ENCODE assay signal across 13 cellular contexts in the genomic region with DNA sequence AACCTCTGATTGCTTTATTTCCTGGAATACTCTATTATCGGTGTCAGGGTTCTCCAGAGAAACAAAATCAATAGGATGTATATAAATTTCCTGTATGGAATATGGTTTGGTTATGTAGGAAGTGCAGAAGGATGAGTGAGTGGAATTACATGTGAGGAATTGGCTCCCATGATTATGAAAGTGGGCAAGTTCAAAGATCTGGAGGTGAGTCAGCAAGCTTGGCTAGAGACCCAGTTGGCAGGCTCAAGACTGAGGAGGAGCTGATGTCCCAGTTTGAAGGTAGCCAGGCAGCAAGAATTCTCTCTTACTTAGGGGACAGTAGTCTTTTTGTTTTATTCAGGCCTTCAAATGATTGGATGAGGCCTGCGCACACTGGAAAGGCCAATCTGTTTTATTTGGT. TPM values are rescaled to one million over a fixed set of nuclear protein-coding genes. Genes with fewer than 3 reads are reported as not detected.
DNase-seq lines count a peak whose midpoint lies in the region; ATAC-seq and TF ChIP-seq lines count a peak whose summit lies in the region.
"Had no signal": no experiment of that assay in that cellular context is flagged by ENCODE, and none has a peak within 500 bp of the region (broad histone marks: within the 10 kb centered on the region; RNA-seq: fewer than 3 reads in every experiment).

No MANE protein-coding gene starts in this region.

- peak overlapping the region; percentile 33; the same call in 1 of the 2 replicates for H3K4me3 Mint-ChIP-seq in HFFc6
- H3K4me3 Mint-ChIP-seq: activated CD4-positive, alpha-beta T cell treated with anti-CD3 and anti-CD28 coated beads, Interleukin-2, amount 10 ng/mL, durations not matched to agents 24 days and 14 days; natural killer cell had no signal

- no peaks in the 10 kb centered on the region; the same call in 1 of the 2 replicates for H3K27me3 Mint-ChIP-seq in HFFc6 (ENCODE audit: insufficient read depth)
- H3K27me3 Mint-ChIP-seq: activated CD4-positive, alpha-beta T cell treated with anti-CD3 and anti-CD28 coated beads, Interleukin-2, amount 10 ng/mL, durations not matched to agents 24 days and 14 days had no signal

- H3K36me3 ChIP-seq in skeletal muscle satellite cell (ENCODE audit: insufficient read depth, low read length): no peaks in the 10 kb centered on the region
- H3K36me3 ChIP-seq: tibial nerve had no signal

- H3K4me1 Mint-ChIP-seq in HFFc6 (ENCODE audit: low read depth): peaks cover 84% of the 10 kb centered on the region

- peak; percentile 82 for DNase-seq in HFFc6
- peak; percentile 91 for DNase-seq in amniotic epithelial cell (ENCODE audit: low read depth)
- peak; percentile 97 for DNase-seq in iris pigment epithelial cell (ENCODE audit: low read depth)
- DNase-seq in superior temporal gyrus (ENCODE audit: extremely low spot score): no peak
- no peak for DNase-seq in GM10266 (ENCODE audit: extremely low spot score)
- DNase-seq in NOMO-1 treated with dmso at 0.1 percent for 144 hours (lab: John Stamatoyannopoulos, UW; ENCODE audit: unreplicated experiment): no peak
- DNase-seq: activated CD4-positive, alpha-beta T cell treated with anti-CD3 and anti-CD28 coated beads, Interleukin-2, amount 10 ng/mL, durations not matched to agents 24 days and 14 days; natural killer cell; NCI-H1092; RPMI8226 had no signal

- peak overlapping the region; percentile 79 for H3K27ac Mint-ChIP-seq in HFFc6
- H3K27ac Mint-ChIP-seq: activated CD4-positive, alpha-beta T cell treated with anti-CD3 and anti-CD28 coated beads, Interleukin-2, amount 10 ng/mL, durations not matched to agents 24 days and 14 days; natural killer cell had no signal

- peaks cover 60% of the 10 kb centered on the region for H3K4me1 ChIP-seq in skeletal muscle satellite cell (ENCODE audit: control insufficient read depth, insufficient read depth, low read length)

- TF ChIP-seq CTCF in HFFc6 (IDR thresholded peaks at IDR 0.05): no peak
- TF ChIP-seq CTCF in GM10266 (IDR thresholded peaks at IDR 0.05; ENCODE audit: control insufficient read depth, insufficient read depth, low read depth, missing control alignments): no peak

- peak overlapping the region; percentile 28 for H3K4me2 ChIP-seq in skeletal muscle satellite cell (ENCODE audit: low read length)

- no peaks in the 10 kb centered on the region for H3K36me3 Mint-ChIP-seq in HFFc6 (ENCODE audit: low read depth)
- H3K36me3 Mint-ChIP-seq: natural killer cell had no signal

- H3K9me3 ChIP-seq in skeletal muscle satellite cell (replicated peaks; ENCODE audit: low read length): no peaks in the 10 kb centered on the region
- H3K9me3 ChIP-seq: tibial nerve had no signal

- no peaks in the 10 kb centered on the region for H3K9me3 Mint-ChIP-seq in HFFc6
- H3K9me3 Mint-ChIP-seq: natural killer cell had no signal

- H3K9ac ChIP-seq in skeletal muscle satellite cell (ENCODE audit: low read depth, low read length): peak overlapping the region; percentile 12

- H3K27me3 ChIP-seq in skeletal muscle satellite cell (ENCODE audit: control insufficient read depth, insufficient read depth, low read length): no peaks in the 10 kb centered on the region
- H3K27me3 ChIP-seq: tibial nerve had no signal

- no peak overlapping the region for H3K4me3 ChIP-seq in skeletal muscle satellite cell (ENCODE audit: low read length)
- H3K4me3 ChIP-seq: tibial nerve had no signal

- no peak for ATAC-seq in HG03378 (IDR thresholded peaks at IDR 0.05; ENCODE audit: unreplicated experiment)
- ATAC-seq: natural killer cell had no signal

RNA-seq across cellular contexts. Expression of a gene that starts 57.5 kb away (rescaled TPM):
- total RNA-seq in HFFc6 (2021; fragmentation: NEBNext Ultra II Directional; extraction: Animal tissue kit (Norgen Biotek cat#: 25700)): 10 to 100 TPM in 1 of 6 experiments, 1 to 10 TPM in 5; 6.2 to 11.4 (median 7.6) TPM
- total RNA-seq in skeletal muscle satellite cell (2012; rRNA removed): 9.1 and 14.2 TPM in 2 replicates

Comparison
In these comparisons a context has a peak if more than half of its experiments do, and no peak if none do; other contexts are left out.
1. DNase-seq: peak in HFFc6 (single experiment), amniotic epithelial cell (single experiment) and iris pigment epithelial cell (single experiment); none in superior temporal gyrus (single experiment), GM10266 (single experiment) and NOMO-1 treated with dmso at 0.1 percent for 144 hours (single experiment).